In the genomic region with DNA sequence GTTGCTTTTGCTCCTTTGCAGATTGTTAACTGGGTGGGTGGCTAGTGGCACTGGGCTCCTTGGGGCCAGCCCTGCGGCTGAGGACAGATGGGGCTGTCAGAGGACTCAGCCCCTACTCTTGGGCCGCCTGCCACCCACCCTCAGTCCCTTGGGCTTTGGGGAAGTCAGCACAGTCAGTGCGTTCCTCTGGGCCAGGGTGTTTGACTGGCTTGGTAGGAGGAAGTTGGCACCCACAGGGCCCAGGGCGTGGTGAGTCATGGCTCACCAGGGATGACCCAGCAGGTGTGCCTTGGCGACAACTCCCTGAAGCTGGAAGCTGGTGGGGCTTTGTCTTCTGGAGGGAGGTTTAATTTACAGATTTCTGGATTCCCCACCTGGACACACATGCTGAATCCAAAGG, we compare ENCODE assay signal across 8 cellular contexts. TPM values are rescaled to one million over a fixed set of nuclear protein-coding genes. Genes with fewer than 3 reads are reported as not detected.
DNase-seq lines count a peak whose midpoint lies in the region; ATAC-seq and TF ChIP-seq lines count a peak whose summit lies in the region.
"Had no signal": no experiment of that assay in that cellular context is flagged by ENCODE, and none has a peak within 500 bp of the region (broad histone marks: within the 10 kb centered on the region; RNA-seq: fewer than 3 reads in every experiment).

No MANE protein-coding gene starts in this region.

- TF ChIP-seq POLR2A in esophagus squamous epithelium (IDR thresholded peaks at IDR 0.05) (no peak), gastrocnemius medialis (IDR thresholded peaks at IDR 0.05) (no peak), GM18505 (IDR thresholded peaks at IDR 0.05; ENCODE audit: borderline replicate concordance, extremely low read depth, insufficient read depth, insufficient read length) (no peak)

- in situ Hi-C loops in gastrocnemius medialis (cut with MboI; ENCODE audit: low sequenced_read_pairs in 4 of 4) = no loop called here

- 32 to 67% methylated on average over 1 to 3 of the region's 5 CpGs for whole genome bisulfite sequencing in esophagus squamous epithelium, 2 donors

- H3K27ac ChIP-seq in esophagus squamous epithelium (peak overlapping the region; percentile 24 to 76 (median 61)), gastrocnemius medialis (peak overlapping the region; percentile 40 to 68 (median 56))

- H3K9me3 ChIP-seq in esophagus squamous epithelium (no peaks in the 10 kb centered on the region), gastrocnemius medialis (no peaks in the 10 kb centered on the region)

- H3K27me3 ChIP-seq in esophagus squamous epithelium (no peaks in the 10 kb centered on the region), gastrocnemius medialis (no peaks in the 10 kb centered on the region)

- TF ChIP-seq CTCF in esophagus squamous epithelium (IDR thresholded peaks at IDR 0.05) = no peak
- TF ChIP-seq CTCF in gastrocnemius medialis (IDR thresholded peaks at IDR 0.05 in 4 of 5, conservative IDR thresholded peaks at IDR 0.05 in 1 of 5) = no peak

- ATAC-seq in GM18909 (IDR thresholded peaks at IDR 0.05; ENCODE audit: poor library complexity, unreplicated experiment) (peak; percentile 49), gastrocnemius medialis (peak; percentile 89 to 90), GM18505 (IDR thresholded peaks at IDR 0.05; ENCODE audit: unreplicated experiment) (no peak)

- H3K4me1 ChIP-seq in esophagus squamous epithelium (peaks cover 31 to 85% (median 42%) of the 10 kb centered on the region in 3 donors), gastrocnemius medialis (peaks cover 53 to 57% of the 10 kb centered on the region in 2 donors)

- H3K36me3 ChIP-seq in esophagus squamous epithelium (peaks cover 0 to 40% (median 0%) of the 10 kb centered on the region in 3 donors), gastrocnemius medialis (no peaks in the 10 kb centered on the region)

- no peak overlapping the region for H3K4me3 ChIP-seq in esophagus squamous epithelium
- H3K4me3 ChIP-seq in gastrocnemius medialis = no peak overlapping the region

- intact Hi-C loops in esophagus squamous epithelium (cut with DNase I) (loop anchor here (10.0 kb wide), 1 partner anchor 119 kb away; no protein-coding TSS in a partner anchor), gastrocnemius medialis (cut with DNase I; ENCODE audit: low total_unique reads) (no loop called here)

- peak; percentile 66 for DNase-seq in MV-4-11 (lab: John Stamatoyannopoulos, UW)
- no peak for DNase-seq in esophagus squamous epithelium (lab: John Stamatoyannopoulos, UW)
- peak; percentile 64 to 84 for DNase-seq in gastrocnemius medialis
- no peak for DNase-seq in OCI-M1 (lab: John Stamatoyannopoulos, UW)
- no peak for DNase-seq in NCI-H2171 (lab: John Stamatoyannopoulos, UW)
- DNase-seq: NCI-H1436 treated with DMSO at 0.1 percent for 48 hours had no signal

RNA-seq across cellular contexts. Expression of a gene that starts 32.4 kb away (rescaled TPM):
- total RNA-seq in esophagus squamous epithelium (10 to 100 TPM; 37.8 to 59.8 (median 47.0) TPM), gastrocnemius medialis (10 to 100 TPM; 55.0 to 65.0 (median 60.9) TPM)

Comparison
In these comparisons a context has a peak if more than half of its experiments do, and no peak if none do; other contexts are left out.
1. DNase-seq: peak in MV-4-11 (single experiment) and gastrocnemius medialis (2 of 2); none in esophagus squamous epithelium (single experiment), OCI-M1 (single experiment) and NCI-H2171 (single experiment).